8 cellular contexts compared by ENCODE assay signal in the genomic region with DNA sequence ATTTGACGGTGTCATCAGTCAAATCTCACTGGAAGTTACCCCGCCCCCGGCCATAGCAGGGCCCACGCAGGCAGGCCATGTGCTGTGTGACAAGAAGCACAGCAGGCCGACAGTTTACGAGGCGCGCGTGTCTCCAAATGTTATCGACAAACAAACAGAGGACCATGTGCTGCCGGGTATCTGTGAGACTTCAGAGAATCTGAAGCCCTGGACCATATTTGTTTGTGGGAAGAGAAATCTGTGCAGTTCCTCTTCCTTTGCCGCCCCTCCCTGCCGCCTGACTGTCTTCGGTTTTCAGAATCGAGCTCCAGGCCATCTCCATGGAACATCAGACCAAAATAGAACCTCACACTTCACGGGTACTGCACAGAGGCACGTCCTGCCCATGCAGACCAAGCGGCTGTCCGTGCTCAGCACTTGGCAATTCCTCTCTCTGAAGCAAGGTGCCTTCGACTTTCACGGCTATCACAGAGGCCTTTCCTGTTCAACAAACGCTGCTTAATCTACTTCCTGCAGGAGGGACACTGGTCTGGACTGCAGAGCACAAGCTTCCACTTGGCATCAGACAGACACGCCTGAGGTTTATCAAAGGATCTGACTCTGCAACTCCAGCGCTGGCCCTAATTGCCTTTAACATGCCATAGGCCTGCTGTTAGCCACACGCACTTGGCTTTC.
DNase-seq lines count a peak whose midpoint lies in the region; ATAC-seq and TF ChIP-seq lines count a peak whose summit lies in the region.

No MANE protein-coding gene starts in this region.

- no peaks in the 10 kb centered on the region for H3K27me3 Mint-ChIP-seq in CD4-positive, alpha-beta T cell

- CTCF ChIA-PET in CD4-positive, alpha-beta T cell (lab: Charles Lee): interaction anchor here (1.4 to 3.3 kb wide), 4 partner anchors 10 to 55 kb away, joined by 3 to 11 read pairs (median 6); no protein-coding TSS in a partner anchor

- POLR2A ChIA-PET in CD4-positive, alpha-beta T cell (lab: Charles Lee): interaction anchor here (0.8 to 3.8 kb wide), 9 partner anchors 8 to 41 kb away, joined by 3 to 34 read pairs (median 5); no protein-coding TSS in a partner anchor

- TF ChIP-seq CTCF in CD4-positive, alpha-beta T cell (IDR thresholded peaks at IDR 0.05): no peak

- no peak overlapping the region for H3K9ac ChIP-seq in rectal smooth muscle tissue (ENCODE audit: low read length)

- no peaks in the 10 kb centered on the region for H3K9me3 Mint-ChIP-seq in CD4-positive, alpha-beta T cell

- ATAC-seq in CD4-positive, alpha-beta T cell (ENCODE audit: poor library complexity): peak; percentile 64
- no peak for ATAC-seq in GM21381 (IDR thresholded peaks at IDR 0.05; ENCODE audit: unreplicated experiment)
- no peak for ATAC-seq in HG03457 (IDR thresholded peaks at IDR 0.05; ENCODE audit: unreplicated experiment)

- no peaks in the 10 kb centered on the region for H3K27me3 ChIP-seq in CD4-positive, alpha-beta T cell (ENCODE audit: control insufficient read depth, insufficient read depth, low read length)
- no peaks in the 10 kb centered on the region for H3K27me3 ChIP-seq in rectal smooth muscle tissue (ENCODE audit: control insufficient read depth, insufficient read depth, low read length)

- no peaks in the 10 kb centered on the region for H3K9me3 ChIP-seq in CD4-positive, alpha-beta T cell (ENCODE audit: control insufficient read depth, low read length)

- peaks cover 54% of the 10 kb centered on the region for H3K36me3 Mint-ChIP-seq in CD4-positive, alpha-beta T cell (ENCODE audit: low read depth)

- H3K4me1 ChIP-seq in rectal smooth muscle tissue (ENCODE audit: control insufficient read depth, insufficient read depth, low read length): no peaks in the 10 kb centered on the region

- H3K4me3 Mint-ChIP-seq in CD4-positive, alpha-beta T cell: peak overlapping the region; percentile 81

- H3K4me3 ChIP-seq in rectal smooth muscle tissue (ENCODE audit: low read length): no peak overlapping the region

- intact Hi-C loops in CD4-positive, alpha-beta T cell (cut with DNase I, micrococcal nuclease): loop anchor here in 1 of 2 experiments (2.0 kb wide), 1 partner anchor 41 kb away; no protein-coding TSS in a partner anchor

- H3K27ac ChIP-seq in CD4-positive, alpha-beta T cell (ENCODE audit: low read depth, low read length): no peak overlapping the region
- peak overlapping the region; percentile 22 for H3K27ac ChIP-seq in rectal smooth muscle tissue (ENCODE audit: low read depth, low read length)

- DNase-seq in CD4-positive, alpha-beta T cell: peak in 8 of 10 experiments; percentile 39 to 59 (median 48)
- DNase-seq in activated CD4-positive, alpha-beta T cell treated with anti-CD3 and anti-CD28 coated beads for 4 hours: peak; percentile 71 to 77
- peak; percentile 51 for DNase-seq in glomerular endothelial cell (ENCODE audit: extremely low read depth, low read depth, low spot score)
- no peak for DNase-seq in NOMO-1 treated with dmso at 0.1 percent for 144 hours (lab: John Stamatoyannopoulos, UW; ENCODE audit: unreplicated experiment)
- DNase-seq in NOMO-1 (lab: John Stamatoyannopoulos, UW; ENCODE audit: unreplicated experiment in 2 of 2): no peak

- H3K36me3 ChIP-seq in rectal smooth muscle tissue (ENCODE audit: control insufficient read depth, insufficient read depth, low read length): no peaks in the 10 kb centered on the region

- H3K4me1 Mint-ChIP-seq in CD4-positive, alpha-beta T cell (ENCODE audit: low read depth): peaks cover 92% of the 10 kb centered on the region

- H3K27ac Mint-ChIP-seq in CD4-positive, alpha-beta T cell: peak overlapping the region; percentile 86

Comparison
In these comparisons a context has a peak if more than half of its experiments do, and no peak if none do; other contexts are left out.
1. DNase-seq: peak in CD4-positive, alpha-beta T cell (8 of 10), activated CD4-positive, alpha-beta T cell treated with anti-CD3 and anti-CD28 coated beads for 4 hours (2 of 2) and glomerular endothelial cell (single experiment); none in NOMO-1 treated with dmso at 0.1 percent for 144 hours (single experiment) and NOMO-1 (0 of 2).